ENCODE assay signal across 1 cellular context in the genomic region with DNA sequence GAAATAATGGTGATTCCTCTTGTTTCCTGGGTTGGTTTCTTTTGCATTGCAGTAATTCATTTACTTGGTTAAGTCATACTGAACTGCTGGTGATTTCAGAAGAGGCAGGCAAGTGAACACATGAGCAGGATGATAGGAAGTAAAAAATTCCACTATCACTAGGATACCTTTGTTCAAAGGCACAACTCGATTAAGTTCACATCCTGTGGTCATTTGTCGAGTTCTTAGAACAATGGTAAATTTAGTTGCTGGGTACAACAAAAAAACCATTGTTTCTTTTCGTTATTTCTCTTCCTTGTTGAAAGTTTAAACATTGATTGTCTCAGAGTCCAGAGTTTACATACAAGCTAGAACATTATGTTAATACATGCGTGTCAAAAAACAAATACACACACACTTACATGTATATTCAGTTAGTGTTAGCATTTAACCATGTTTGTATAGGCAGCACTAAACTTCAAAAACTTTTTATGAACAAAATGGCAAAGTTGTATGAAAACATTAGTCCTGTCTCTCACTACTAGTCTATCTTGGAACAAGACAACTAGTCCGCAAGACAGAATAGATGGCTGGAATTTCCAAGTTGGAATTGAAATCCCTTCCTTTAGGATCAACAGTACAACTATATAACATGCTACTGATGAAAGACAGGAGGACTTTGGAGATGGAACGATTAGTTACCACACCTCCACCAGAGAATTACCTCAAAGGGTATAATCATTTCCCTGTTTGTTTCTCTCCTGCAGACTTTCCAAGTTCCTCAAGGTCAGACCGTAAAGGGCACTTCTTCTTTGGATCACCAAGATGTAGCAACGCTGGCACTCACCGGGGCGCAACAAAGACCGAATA.
TF ChIP-seq lines count a peak whose summit lies in the region.

No MANE protein-coding gene starts in this region.

TF ChIP-seq in SK-N-SH treated with all-trans-retinoic acid at 6 μM for 48 hours, 23 proteins besides CTCF, POLR2A, EP300 and RAD21 (continued from another document):
- TF ChIP-seq, protein P1, sequence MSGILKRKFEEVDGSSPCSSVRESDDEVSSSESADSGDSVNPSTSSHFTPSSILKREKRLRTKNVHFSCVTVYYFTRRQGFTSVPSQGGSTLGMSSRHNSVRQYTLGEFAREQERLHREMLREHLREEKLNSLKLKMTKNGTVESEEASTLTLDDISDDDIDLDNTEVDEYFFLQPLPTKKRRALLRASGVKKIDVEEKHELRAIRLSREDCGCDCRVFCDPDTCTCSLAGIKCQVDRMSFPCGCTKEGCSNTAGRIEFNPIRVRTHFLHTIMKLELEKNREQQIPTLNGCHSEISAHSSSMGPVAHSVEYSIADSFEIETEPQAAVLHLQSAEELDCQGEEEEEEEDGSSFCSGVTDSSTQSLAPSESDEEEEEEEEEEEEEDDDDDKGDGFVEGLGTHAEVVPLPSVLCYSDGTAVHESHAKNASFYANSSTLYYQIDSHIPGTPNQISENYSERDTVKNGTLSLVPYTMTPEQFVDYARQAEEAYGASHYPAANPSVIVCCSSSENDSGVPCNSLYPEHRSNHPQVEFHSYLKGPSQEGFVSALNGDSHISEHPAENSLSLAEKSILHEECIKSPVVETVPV (CRISPR knock-in tag; IDR thresholded peaks at IDR 0.05) = no peak
- TF ChIP-seq TCF4 (CRISPR knock-in tag; IDR thresholded peaks at IDR 0.05; ENCODE audit: borderline replicate concordance) (no peak), BACH2 (CRISPR knock-in tag; IDR thresholded peaks at IDR 0.05; ENCODE audit: borderline replicate concordance) (no peak), ZNF70 (CRISPR knock-in tag; IDR thresholded peaks at IDR 0.05) (no peak), ZNF8 (CRISPR knock-in tag; IDR thresholded peaks at IDR 0.05) (no peak), ISL1 (CRISPR knock-in tag; IDR thresholded peaks at IDR 0.05) (no peak), CSDC2 (CRISPR knock-in tag; IDR thresholded peaks at IDR 0.05) (no peak)
